ENCODE assay signal across 13 cellular contexts in the genomic region with DNA sequence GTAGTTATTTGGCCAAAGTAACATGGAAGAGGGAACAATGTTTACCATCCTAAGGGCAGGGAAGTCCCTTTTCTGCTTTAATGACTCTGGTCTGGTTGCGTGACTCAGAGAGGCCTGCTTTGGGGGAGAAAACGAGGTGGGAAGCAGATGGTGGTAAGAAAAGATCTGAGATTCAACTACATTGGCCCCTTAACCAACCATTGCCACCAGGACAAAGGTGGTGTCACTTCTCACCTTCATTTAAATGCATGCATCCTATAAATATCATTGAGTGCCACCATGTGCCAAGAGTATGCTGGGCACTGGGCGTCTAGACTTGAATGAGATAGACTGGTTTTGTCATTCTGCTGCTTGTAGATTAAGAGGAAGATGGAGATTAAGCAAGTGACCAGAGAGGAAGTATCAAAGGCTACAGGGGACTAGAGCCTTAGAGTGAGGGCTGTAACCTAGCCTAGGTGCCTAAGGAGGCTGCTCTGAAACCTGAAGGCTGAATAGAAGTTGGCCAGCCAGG. TPM values are rescaled to one million over a fixed set of nuclear protein-coding genes. Genes with fewer than 3 reads are reported as not detected.
A peak's percentile ranks its signal among the peaks of the same experiment; 100 is the strongest.
DNase-seq lines count a peak whose midpoint lies in the region; ATAC-seq and TF ChIP-seq lines count a peak whose summit lies in the region.
"Had no signal": no experiment of that assay in that cellular context is flagged by ENCODE, and none has a peak within 500 bp of the region (broad histone marks: within the 10 kb centered on the region; RNA-seq: fewer than 3 reads in every experiment).

No MANE protein-coding gene starts in this region.

- POLR2A ChIA-PET in activated naive CD8-positive, alpha-beta T cell treated with anti-CD3 and anti-CD28 coated beads, Interleukin-2, amount 10 ng/mL, durations not matched to agents 7 days and 5 days (lab: Charles Lee), result interaction anchor here (1.0 to 4.9 kb wide), 7 partner anchors 16 to 129 kb away, joined by 3 to 152 read pairs (median 9); no protein-coding TSS in a partner anchor

- TF ChIP-seq CTCF in neural progenitor cell (IDR thresholded peaks at IDR 0.05), result no peak

- no peak overlapping the region for H3K9ac ChIP-seq in neural progenitor cell

- H3K27me3 Mint-ChIP-seq in T-helper 2 cell treated with Interferon-gamma antibody and Interleukin-4, amounts not matched to agents 5 μg/mL and 100 μg/mL, for 36 hours (ENCODE audit: low read depth), result no peaks in the 10 kb centered on the region
- no peaks in the 10 kb centered on the region for H3K27me3 Mint-ChIP-seq in activated naive CD8-positive, alpha-beta T cell treated with anti-CD3 and anti-CD28 coated beads, Interleukin-2, amount 10 ng/mL, durations not matched to agents 7 days and 5 days
- peaks cover 25% of the 10 kb centered on the region for H3K27me3 Mint-ChIP-seq in neural progenitor cell (ENCODE audit: insufficient read depth, low read depth)

- H3K4me3 Mint-ChIP-seq in T-helper 2 cell treated with Interferon-gamma antibody and Interleukin-4, amounts not matched to agents 5 μg/mL and 100 μg/mL, for 36 hours, result peak overlapping the region; percentile 65
- H3K4me3 Mint-ChIP-seq in activated naive CD8-positive, alpha-beta T cell treated with anti-CD3 and anti-CD28 coated beads, Interleukin-2, amount 10 ng/mL, durations not matched to agents 7 days and 5 days, result peak overlapping the region; percentile 90
- H3K4me3 Mint-ChIP-seq in neural progenitor cell, result no peak overlapping the region

- no peak for ATAC-seq in activated naive CD8-positive, alpha-beta T cell treated with anti-CD3 and anti-CD28 coated beads, Interleukin-2, amount 10 ng/mL, durations not matched to agents 7 days and 5 days (ENCODE audit: low read depth)

- H3K36me3 Mint-ChIP-seq in T-helper 2 cell treated with Interferon-gamma antibody and Interleukin-4, amounts not matched to agents 5 μg/mL and 100 μg/mL, for 36 hours (ENCODE audit: low read depth), result peaks cover 28% of the 10 kb centered on the region
- H3K36me3 Mint-ChIP-seq in activated naive CD8-positive, alpha-beta T cell treated with anti-CD3 and anti-CD28 coated beads, Interleukin-2, amount 10 ng/mL, durations not matched to agents 7 days and 5 days, result peaks cover 4% of the 10 kb centered on the region
- H3K36me3 Mint-ChIP-seq in neural progenitor cell, result no peaks in the 10 kb centered on the region

- H3K36me3 ChIP-seq in neural progenitor cell, result no peaks in the 10 kb centered on the region

- no peak overlapping the region for H3K4me3 ChIP-seq in neural progenitor cell

- no peak overlapping the region for H3K4me2 ChIP-seq in neural progenitor cell

- peaks cover 72% of the 10 kb centered on the region for H3K4me1 Mint-ChIP-seq in T-helper 2 cell treated with Interferon-gamma antibody and Interleukin-4, amounts not matched to agents 5 μg/mL and 100 μg/mL, for 36 hours (ENCODE audit: low read depth)
- peaks cover 59% of the 10 kb centered on the region for H3K4me1 Mint-ChIP-seq in activated naive CD8-positive, alpha-beta T cell treated with anti-CD3 and anti-CD28 coated beads, Interleukin-2, amount 10 ng/mL, durations not matched to agents 7 days and 5 days
- H3K4me1 Mint-ChIP-seq in neural progenitor cell, result peaks cover 30% of the 10 kb centered on the region

- no peak overlapping the region for H3K27ac ChIP-seq in neural progenitor cell
- H3K27ac ChIP-seq in caudate nucleus (ENCODE audit: low read depth, low read length), result no peak overlapping the region

- peaks cover 13% of the 10 kb centered on the region for H3F3A ChIP-seq in neural progenitor cell (ENCODE audit: low read depth)

- H3K9me3 Mint-ChIP-seq in T-helper 2 cell treated with Interferon-gamma antibody and Interleukin-4, amounts not matched to agents 5 μg/mL and 100 μg/mL, for 36 hours, result no peaks in the 10 kb centered on the region
- no peaks in the 10 kb centered on the region for H3K9me3 Mint-ChIP-seq in activated naive CD8-positive, alpha-beta T cell treated with anti-CD3 and anti-CD28 coated beads, Interleukin-2, amount 10 ng/mL, durations not matched to agents 7 days and 5 days
- H3K9me3 Mint-ChIP-seq in neural progenitor cell, result peaks cover 2% of the 10 kb centered on the region

- H3K79me2 ChIP-seq in neural progenitor cell (ENCODE audit: low read depth), result peaks cover 12% of the 10 kb centered on the region

- H3K9me3 ChIP-seq in neural progenitor cell (ENCODE audit: low read depth), result no peaks in the 10 kb centered on the region

- H3K27me3 ChIP-seq in neural progenitor cell, result peaks cover 8% of the 10 kb centered on the region

- no peak overlapping the region for H2AFZ ChIP-seq in neural progenitor cell (replicated peaks)

- DNase-seq in T-helper 2 cell treated with Interferon-gamma antibody and Interleukin-4, amounts not matched to agents 5 μg/mL and 100 μg/mL, for 36 hours (ENCODE audit: low spot score), result no peak
- DNase-seq in T-helper 2 cell (no peak), NOMO-1 treated with dmso at 0.1 percent for 144 hours (lab: John Stamatoyannopoulos, UW; ENCODE audit: unreplicated experiment) (peak; percentile 69), renal cortical epithelial cell (ENCODE audit: low read depth) (peak; percentile 70), neural progenitor cell (ENCODE audit: low spot score) (no peak), caudate nucleus (lab: John Stamatoyannopoulos, UW) (no peak)
- DNase-seq in activated naive CD8-positive, alpha-beta T cell treated with anti-CD3 and anti-CD28 coated beads, Interleukin-2, amount 10 ng/mL, durations not matched to agents 7 days and 5 days, result no peak
- no peak for DNase-seq in effector CD4-positive, alpha-beta T cell
- DNase-seq: amygdala; effector CD8-positive, alpha-beta T cell; EL; NCI-H2029; stimulated activated CD4-positive, alpha-beta T cell treated with anti-CD3 and anti-CD28 coated beads, Interleukin-1b, Interleukin-23, amount 100 ng/mL, for 48 hours had no signal

- peaks cover 34% of the 10 kb centered on the region for H3K4me1 ChIP-seq in neural progenitor cell

- peak overlapping the region; percentile 84 for H3K27ac Mint-ChIP-seq in T-helper 2 cell treated with Interferon-gamma antibody and Interleukin-4, amounts not matched to agents 5 μg/mL and 100 μg/mL, for 36 hours
- peak overlapping the region; percentile 94 for H3K27ac Mint-ChIP-seq in activated naive CD8-positive, alpha-beta T cell treated with anti-CD3 and anti-CD28 coated beads, Interleukin-2, amount 10 ng/mL, durations not matched to agents 7 days and 5 days
- H3K27ac Mint-ChIP-seq in neural progenitor cell, result no peak overlapping the region

- no peaks in the 10 kb centered on the region for H4K20me1 ChIP-seq in neural progenitor cell (ENCODE audit: low read depth)

RNA-seq across cellular contexts. Expression of gene SORL1, which starts 3.6 kb away (rescaled TPM):
- total RNA-seq in activated naive CD8-positive, alpha-beta T cell treated with anti-CD3 and anti-CD28 coated beads, Interleukin-2, amount 10 ng/mL, durations not matched to agents 7 days and 5 days, result 100 to 1,000 TPM; 179 to 195 TPM
- total RNA-seq in renal cortical epithelial cell, result 3.1 and 4.3 TPM in 2 replicates
- 45.6 and 46.0 TPM in 2 replicates for total RNA-seq in neural progenitor cell (ENCODE audit: low replicate concordance)

Comparison
In these comparisons a context has a peak if more than half of its experiments do, and no peak if none do; other contexts are left out.
1. DNase-seq: peak in NOMO-1 treated with dmso at 0.1 percent for 144 hours (single experiment) and renal cortical epithelial cell (single experiment); none in T-helper 2 cell treated with Interferon-gamma antibody and Interleukin-4, amounts not matched to agents 5 μg/mL and 100 μg/mL, for 36 hours (single experiment), T-helper 2 cell (0 of 5), activated naive CD8-positive, alpha-beta T cell treated with anti-CD3 and anti-CD28 coated beads, Interleukin-2, amount 10 ng/mL, durations not matched to agents 7 days and 5 days (single experiment), effector CD4-positive, alpha-beta T cell (single experiment), neural progenitor cell (single experiment) and caudate nucleus (0 of 61).